Comparison of ENCODE assay signal across 8 cellular contexts in genomic region chr10:26881600-26882331, GRCh38. TPM values are rescaled to one million over a fixed set of nuclear protein-coding genes. Genes with fewer than 3 reads are reported as not detected.
DNase-seq lines count a peak whose midpoint lies in the region; TF ChIP-seq lines count a peak whose summit lies in the region.

No MANE protein-coding gene starts in this region.

- H3K4me1 ChIP-seq in osteoblast (ENCODE audit: insufficient read depth, low read length) = no peaks in the 10 kb centered on the region

- intact Hi-C loops in lower leg skin (cut with DNase I; ENCODE audit: low total_unique reads) = loop anchor here (5.0 kb wide), 1 partner anchor 154 kb away; no protein-coding TSS in a partner anchor

- H3K79me2 ChIP-seq in osteoblast (ENCODE audit: insufficient read depth, low read length) = no peaks in the 10 kb centered on the region

- H3K27ac ChIP-seq in osteoblast (ENCODE audit: low read depth, low read length) = no peak overlapping the region

- DNase-seq in DMS153 treated with DMSO at 0.1 percent for 48 hours (lab: John Stamatoyannopoulos, UW; ENCODE audit: unreplicated experiment) (peak; percentile 32), GM20000 (ENCODE audit: low spot score) (peak; percentile 53), NCI-H1092 (lab: John Stamatoyannopoulos, UW) (peak; percentile 39), SKM-1 treated with dmso at 0.1 percent for 144 hours (lab: John Stamatoyannopoulos, UW; ENCODE audit: unreplicated experiment) (peak; percentile 5), fibroblast of the conjunctiva (ENCODE audit: low read depth) (peak; percentile 64), osteoblast (ENCODE audit: insufficient read length, low spot score, missing footprints) (peak; percentile 90), lower leg skin (ENCODE audit: low spot score in 2 of 2) (no peak)
- no peak for DNase-seq in activated CD4-positive, alpha-beta T cell treated with anti-CD3 and anti-CD28 coated beads for 48 hours

- no peaks in the 10 kb centered on the region for H3K36me3 ChIP-seq in osteoblast (ENCODE audit: insufficient read depth, low read length)

- H3K9me3 ChIP-seq in osteoblast (ENCODE audit: low read depth, low read length) = no peaks in the 10 kb centered on the region

- peaks cover 8% of the 10 kb centered on the region for H3K27me3 ChIP-seq in osteoblast (ENCODE audit: insufficient read depth, low read length)

- 10 to 13% methylated on average over 10 of the region's 10 CpGs for WGBS in lower leg skin, 2 donors

- H4K20me1 ChIP-seq in osteoblast (ENCODE audit: insufficient read depth, low read length) = no peaks in the 10 kb centered on the region

- H3K4me3 ChIP-seq in osteoblast (ENCODE audit: insufficient read depth, low read length) = no peak overlapping the region
- no peak overlapping the region for H3K4me3 ChIP-seq in lower leg skin (ENCODE audit: low read depth, poor library complexity, severe bottlenecking)

- TF ChIP-seq POLR2A in lower leg skin (IDR thresholded peaks at IDR 0.05) = no peak

- H2AFZ ChIP-seq in osteoblast (ENCODE audit: low read length) = no peak overlapping the region

- H3K4me2 ChIP-seq in osteoblast (ENCODE audit: insufficient read depth, low read length) = no peak overlapping the region

- TF ChIP-seq CTCF in GM20000 (IDR thresholded peaks at IDR 0.05; ENCODE audit: extremely low read depth, missing control alignments) (peak; percentile 53), osteoblast (IDR thresholded peaks at IDR 0.05; ENCODE audit: extremely low read depth, low read depth, low read length) (peak; percentile 82), lower leg skin (IDR thresholded peaks at IDR 0.05) (no peak)

RNA-seq across cellular contexts. Expression of gene ABI1, which starts 21.0 kb away (rescaled TPM):
- total RNA-seq in osteoblast (71.7 and 76.9 TPM in 2 replicates), lower leg skin (10 to 100 TPM; 59.6 to 78.5 (median 68.4) TPM)

Comparison
In these comparisons a context has a peak if more than half of its experiments do, and no peak if none do; other contexts are left out.
1. DNase-seq: peak in DMS153 treated with DMSO at 0.1 percent for 48 hours (single experiment), GM20000 (single experiment), NCI-H1092 (single experiment), SKM-1 treated with dmso at 0.1 percent for 144 hours (single experiment), fibroblast of the conjunctiva (single experiment) and osteoblast (single experiment); none in lower leg skin (0 of 2) and activated CD4-positive, alpha-beta T cell treated with anti-CD3 and anti-CD28 coated beads for 48 hours (single experiment).
2. CTCF ChIP-seq: peak in GM20000 (single experiment) and osteoblast (single experiment); none in lower leg skin (0 of 3).